8 cellular contexts compared by ENCODE assay signal in the genomic region with DNA sequence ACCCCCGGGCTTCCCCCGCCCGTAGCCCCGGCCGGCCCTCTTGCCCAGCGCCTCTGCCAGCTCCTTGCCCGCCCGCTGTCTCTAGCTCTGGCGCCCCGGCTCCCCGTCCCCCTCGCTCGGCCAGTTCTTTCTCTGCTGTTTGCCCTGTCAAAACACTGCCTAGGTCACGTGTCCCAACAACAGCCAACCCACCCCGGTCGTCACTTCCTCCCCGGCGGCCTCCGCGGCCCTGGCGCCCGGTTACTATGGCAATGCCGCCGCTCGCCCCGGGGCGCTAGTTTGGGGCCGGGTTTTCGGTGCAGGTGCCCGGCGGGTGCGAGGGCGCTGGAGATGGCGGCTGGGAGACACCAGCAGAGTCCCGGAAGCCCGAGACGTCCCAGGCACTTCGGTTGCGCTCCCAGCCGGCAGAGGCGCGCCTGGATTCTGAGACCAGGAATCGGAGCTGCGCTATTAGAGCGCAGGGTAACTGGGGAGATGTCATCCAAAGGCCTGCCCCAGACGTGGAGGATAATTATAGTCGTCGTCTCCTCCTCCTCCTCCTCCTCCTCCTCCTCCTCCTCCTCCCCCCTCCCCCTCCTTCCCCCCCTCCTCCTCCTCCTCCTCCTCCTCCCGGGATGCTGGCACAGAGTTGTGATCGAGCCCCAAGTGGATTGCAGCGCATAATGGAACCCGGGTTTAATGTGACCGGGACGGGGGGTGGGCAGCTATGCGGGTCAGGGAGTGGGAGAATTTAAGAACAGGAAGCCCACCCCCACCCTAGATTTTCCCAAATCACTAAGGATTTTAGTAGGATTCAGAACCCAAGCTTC. TPM values are rescaled to one million over a fixed set of nuclear protein-coding genes. Genes with fewer than 3 reads are reported as not detected.
DNase-seq lines count a peak whose midpoint lies in the region; ATAC-seq and TF ChIP-seq lines count a peak whose summit lies in the region.

A gene with protein sequence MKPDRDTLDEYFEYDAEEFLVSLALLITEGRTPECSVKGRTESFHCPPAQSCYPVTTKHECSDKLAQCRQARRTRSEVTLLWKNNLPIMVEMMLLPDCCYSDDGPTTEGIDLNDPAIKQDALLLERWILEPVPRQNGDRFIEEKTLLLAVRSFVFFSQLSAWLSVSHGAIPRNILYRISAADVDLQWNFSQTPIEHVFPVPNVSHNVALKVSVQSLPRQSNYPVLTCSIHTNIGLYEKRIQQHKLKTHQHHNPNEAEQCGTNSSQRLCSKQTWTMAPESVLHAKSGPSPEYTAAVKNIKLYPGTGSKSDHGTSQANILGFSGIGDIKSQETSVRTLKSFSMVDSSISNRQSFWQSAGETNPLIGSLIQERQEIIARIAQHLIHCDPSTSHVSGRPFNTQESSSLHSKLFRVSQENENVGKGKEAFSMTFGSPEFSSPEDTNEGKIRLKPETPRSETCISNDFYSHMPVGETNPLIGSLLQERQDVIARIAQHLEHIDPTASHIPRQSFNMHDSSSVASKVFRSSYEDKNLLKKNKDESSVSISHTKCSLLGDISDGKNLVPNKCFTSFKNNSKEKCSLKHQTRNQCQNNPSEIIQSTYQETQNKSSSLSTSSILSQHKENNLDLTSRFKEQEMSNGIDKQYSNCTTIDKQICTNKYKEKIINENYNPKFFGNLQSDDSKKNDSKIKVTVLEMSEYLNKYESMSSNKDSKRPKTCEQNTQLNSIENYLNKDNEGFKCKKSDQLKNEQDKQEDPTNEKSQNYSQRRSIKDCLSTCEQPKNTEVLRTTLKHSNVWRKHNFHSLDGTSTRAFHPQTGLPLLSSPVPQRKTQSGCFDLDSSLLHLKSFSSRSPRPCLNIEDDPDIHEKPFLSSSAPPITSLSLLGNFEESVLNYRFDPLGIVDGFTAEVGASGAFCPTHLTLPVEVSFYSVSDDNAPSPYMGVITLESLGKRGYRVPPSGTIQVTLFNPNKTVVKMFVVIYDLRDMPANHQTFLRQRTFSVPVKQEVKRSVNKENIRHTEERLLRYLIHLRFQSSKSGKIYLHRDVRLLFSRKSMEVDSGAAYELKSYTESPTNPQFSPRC (minus strand): TSS at position 157 of the 809 bp plus-strand sequence. CDS start 1,367 bp downstream, outside the sequence.

- H3K9me2 ChIP-seq in DOHH2 (replicated peaks; ENCODE audit: control insufficient read depth, low read length): no peaks in the 10 kb centered on the region
- H3K9me2 ChIP-seq in GM23248 (ENCODE audit: insufficient read depth): no peaks in the 10 kb centered on the region

- H3K9ac ChIP-seq in GM23248: peak within 1 kb of the TSS; percentile 89

- H3K4me3 ChIP-seq in DOHH2 (ENCODE audit: low read length) (peak within 1 kb of the TSS; percentile 73), GM23248 (peak within 1 kb of the TSS; percentile 98), fibroblast of mammary gland (ENCODE audit: control insufficient read depth, low read depth, low read length) (peak within 1 kb of the TSS; percentile 83)

- H2AFZ ChIP-seq in GM23248: peak within 1 kb of the TSS; percentile 87

- H3K79me2 ChIP-seq in DOHH2 (ENCODE audit: control insufficient read depth, low read length) (peaks cover 57% of the 10 kb centered on the region), GM23248 (ENCODE audit: insufficient read depth) (peaks cover 37% of the 10 kb centered on the region)

- peaks cover 63% of the 10 kb centered on the region for H3K36me3 ChIP-seq in DOHH2 (ENCODE audit: control insufficient read depth, low read length)
- H3K36me3 ChIP-seq in GM23248 (ENCODE audit: low read depth): 0 out of 2 replicates have a peak, but pooled peaks cover 16% of the 10 kb centered on the region

- H3K27me3 Mint-ChIP-seq in activated T-helper 2 cell treated with anti-CD3 and anti-CD28 coated beads, Interferon-gamma antibody, Interleukin-2, Interleukin-4, amounts not matched to agents 10 μg/mL and 5 μg/mL and 100 μg/mL, durations not matched to agents 14 hours and 24 hours and 36 hours (ENCODE audit: low read depth): no peaks in the 10 kb centered on the region
- no peaks in the 10 kb centered on the region for H3K27me3 Mint-ChIP-seq in naive thymus-derived CD8-positive, alpha-beta T cell

- H3K27ac Mint-ChIP-seq in activated T-helper 2 cell treated with anti-CD3 and anti-CD28 coated beads, Interferon-gamma antibody, Interleukin-2, Interleukin-4, amounts not matched to agents 10 μg/mL and 5 μg/mL and 100 μg/mL, durations not matched to agents 14 hours and 24 hours and 36 hours: peak within 1 kb of the TSS; percentile 98
- H3K27ac Mint-ChIP-seq in naive thymus-derived CD8-positive, alpha-beta T cell: peak within 1 kb of the TSS; percentile 95 to 100 (median 99)

- no peaks in the 10 kb centered on the region for H3K9me3 Mint-ChIP-seq in activated T-helper 2 cell treated with anti-CD3 and anti-CD28 coated beads, Interferon-gamma antibody, Interleukin-2, Interleukin-4, amounts not matched to agents 10 μg/mL and 5 μg/mL and 100 μg/mL, durations not matched to agents 14 hours and 24 hours and 36 hours
- H3K9me3 Mint-ChIP-seq in naive thymus-derived CD8-positive, alpha-beta T cell: no peaks in the 10 kb centered on the region

- DNase-seq in GM23248 (peak; percentile 96), LHCN-M2 (ENCODE audit: low read depth) (peak; percentile 85), RPMI8226 (peak; percentile 98), fibroblast of mammary gland (ENCODE audit: low read depth) (peak; percentile 83)
- DNase-seq in activated T-helper 2 cell treated with anti-CD3 and anti-CD28 coated beads, Interferon-gamma antibody, Interleukin-2, Interleukin-4, amounts not matched to agents 10 μg/mL and 5 μg/mL and 100 μg/mL, durations not matched to agents 14 hours and 24 hours and 36 hours (ENCODE audit: low spot score): peak; percentile 89
- DNase-seq in naive thymus-derived CD8-positive, alpha-beta T cell: peak; percentile 85 to 95 (median 92)
- DNase-seq in stimulated activated naive CD4-positive, alpha-beta T cell (lab: John Stamatoyannopoulos, UW): peak; percentile 86 to 92 (median 88)

- H3K36me3 Mint-ChIP-seq in activated T-helper 2 cell treated with anti-CD3 and anti-CD28 coated beads, Interferon-gamma antibody, Interleukin-2, Interleukin-4, amounts not matched to agents 10 μg/mL and 5 μg/mL and 100 μg/mL, durations not matched to agents 14 hours and 24 hours and 36 hours (ENCODE audit: low read depth): peaks cover 17% of the 10 kb centered on the region
- peaks cover 0 to 21% (median 9%) of the 10 kb centered on the region in 3 donors for H3K36me3 Mint-ChIP-seq in naive thymus-derived CD8-positive, alpha-beta T cell

- 1% methylated on average over 38 to 54 of the region's 55 CpGs for WGBS in GM23248 (ENCODE audit: low coverage in 1 of 2, low lambda C conversion rate in 2 of 2, missing lambda C conversion rate in 2 of 2), 2 experiments

- H3K4me1 ChIP-seq in DOHH2 (ENCODE audit: control insufficient read depth, low read length) (peaks cover 76% of the 10 kb centered on the region), GM23248 (ENCODE audit: insufficient read depth) (peaks cover 12% of the 10 kb centered on the region; the same call in 1 of the 2 replicates)

- peaks cover 38% of the 10 kb centered on the region for H3K4me1 Mint-ChIP-seq in activated T-helper 2 cell treated with anti-CD3 and anti-CD28 coated beads, Interferon-gamma antibody, Interleukin-2, Interleukin-4, amounts not matched to agents 10 μg/mL and 5 μg/mL and 100 μg/mL, durations not matched to agents 14 hours and 24 hours and 36 hours (ENCODE audit: low read depth)
- peaks cover 15 to 83% (median 50%) of the 10 kb centered on the region in 4 donors for H3K4me1 Mint-ChIP-seq in naive thymus-derived CD8-positive, alpha-beta T cell

- intact Hi-C loops in activated T-helper 2 cell treated with anti-CD3 and anti-CD28 coated beads, Interferon-gamma antibody, Interleukin-2, Interleukin-4, amounts not matched to agents 10 μg/mL and 5 μg/mL and 100 μg/mL, durations not matched to agents 14 hours and 24 hours and 36 hours (cut with micrococcal nuclease): loop anchor here (1.0 to 10.0 kb wide), 7 partner anchors 21 to 1795 kb away; a partner anchor contains a TSS

- ATAC-seq in naive thymus-derived CD8-positive, alpha-beta T cell: peak; percentile 75 to 79

- no peaks in the 10 kb centered on the region for H3K9me3 ChIP-seq in DOHH2 (ENCODE audit: control insufficient read depth, insufficient read depth, low read length)
- no peaks in the 10 kb centered on the region for H3K9me3 ChIP-seq in GM23248 (ENCODE audit: low read depth)

- H3K27ac ChIP-seq in DOHH2 (ENCODE audit: low read depth, low read length) (peak within 1 kb of the TSS; percentile 98), GM23248 (peak within 1 kb of the TSS; percentile 91)

- H4K20me1 ChIP-seq in DOHH2 (ENCODE audit: control insufficient read depth, insufficient read depth, low read depth, low read length) (no peaks in the 10 kb centered on the region), GM23248 (ENCODE audit: insufficient read depth) (no peaks in the 10 kb centered on the region)

- H3K27me3 ChIP-seq in DOHH2 (ENCODE audit: control insufficient read depth, low read length): no peaks in the 10 kb centered on the region
- no peaks in the 10 kb centered on the region for H3K27me3 ChIP-seq in GM23248 (replicated peaks; ENCODE audit: insufficient read depth)

- peak within 1 kb of the TSS; percentile 88 for H3K4me3 Mint-ChIP-seq in activated T-helper 2 cell treated with anti-CD3 and anti-CD28 coated beads, Interferon-gamma antibody, Interleukin-2, Interleukin-4, amounts not matched to agents 10 μg/mL and 5 μg/mL and 100 μg/mL, durations not matched to agents 14 hours and 24 hours and 36 hours (ENCODE audit: low read depth)
- peak within 1 kb of the TSS; percentile 95 to 100 (median 97) for H3K4me3 Mint-ChIP-seq in naive thymus-derived CD8-positive, alpha-beta T cell

- H3K4me2 ChIP-seq in DOHH2 (ENCODE audit: low read length) (peak within 1 kb of the TSS; percentile 97), GM23248 (ENCODE audit: unreplicated experiment) (peak within 1 kb of the TSS; percentile 94)

- POLR2A ChIA-PET in naive thymus-derived CD8-positive, alpha-beta T cell (lab: Charles Lee): interaction anchor here (0.5 to 2.3 kb wide), 9 partner anchors 11 to 500 kb away, joined by 3 to 23 read pairs (median 3); no protein-coding TSS in a partner anchor

- in situ Hi-C loops in GM23248 (cut with MboI): no loop called here

- H3F3A ChIP-seq in DOHH2 (ENCODE audit: control insufficient read depth, insufficient read depth): peaks cover 45% of the 10 kb centered on the region
- H3F3A ChIP-seq in GM23248 (ENCODE audit: insufficient read depth): peaks cover 6% of the 10 kb centered on the region; the same call in 1 of the 2 replicates

- TF ChIP-seq CTCF in DOHH2 (IDR thresholded peaks at IDR 0.05; ENCODE audit: low read depth, low read length, poor library complexity, severe bottlenecking) (peak; percentile 23), fibroblast of mammary gland (conservative IDR thresholded peaks at IDR 0.05; ENCODE audit: control insufficient read depth, insufficient read depth, low read depth, low read length) (no peak)

RNA-seq across cellular contexts. Expression of the gene that starts here (rescaled TPM):
- total RNA-seq in GM23248 (2014; rRNA removed; shearing (Covaris generic)): 10.0 and 11.0 TPM in 2 replicates
- 6.1 and 6.3 TPM in 2 replicates for polyA plus RNA-seq in GM23248 (2016; fragmentation: Nextera tagmentation; extraction: Ambion mirVana)
- total RNA-seq in LHCN-M2 (2014; rRNA removed): 8.7 and 11.1 TPM in 2 replicates
- 6.0 TPM for polyA plus RNA-seq in LHCN-M2 (2012)
- 14.4 TPM in 2 replicates for total RNA-seq in activated T-helper 2 cell treated with anti-CD3 and anti-CD28 coated beads, Interferon-gamma antibody, Interleukin-2, Interleukin-4, amounts not matched to agents 10 μg/mL and 5 μg/mL and 100 μg/mL, durations not matched to agents 14 hours and 24 hours and 36 hours
- 100 to 1,000 TPM; 101 TPM for total RNA-seq in naive thymus-derived CD8-positive, alpha-beta T cell
- polyA plus RNA-seq in naive thymus-derived CD8-positive, alpha-beta T cell: 10 to 100 TPM in 1 of 3 donors, 1 to 10 TPM in 2; 9.0 to 13.1 (median 9.6) TPM

Comparison
In these comparisons a context has a peak if more than half of its experiments do, and no peak if none do; other contexts are left out.
1. Peak in every context shown above with its lines: DNase-seq, ATAC-seq, H3K4me3 ChIP-seq and H3K27ac ChIP-seq.